Comparison of ENCODE assay signal across 30 cellular contexts in genomic region chr21:42735944-42736343, GRCh38.
DNase-seq lines count a peak whose midpoint lies in the region; ATAC-seq and TF ChIP-seq lines count a peak whose summit lies in the region.
"Had no signal": no experiment of that assay in that cellular context is flagged by ENCODE, and none has a peak within 500 bp of the region (broad histone marks: within the 10 kb centered on the region; RNA-seq: fewer than 3 reads in every experiment).

No MANE protein-coding gene starts in this region.

- H3K27ac ChIP-seq in CD4-positive, alpha-beta memory T cell (ENCODE audit: low read depth, low read length) = no peak overlapping the region
- H3K27ac ChIP-seq in endodermal cell (ENCODE audit: low read depth, low read length) = no peak overlapping the region
- H3K27ac ChIP-seq in osteoblast (ENCODE audit: low read depth, low read length) = no peak overlapping the region
- H3K27ac ChIP-seq: tibial nerve, WERI-Rb-1 had no signal

- intact Hi-C loops in CD4-positive, alpha-beta memory T cell (cut with micrococcal nuclease) = no loop called here

- TF ChIP-seq CTCF in endodermal cell (conservative IDR thresholded peaks at IDR 0.05) (no peak), osteoblast (IDR thresholded peaks at IDR 0.05; ENCODE audit: extremely low read depth, low read depth, low read length) (no peak)

- H4K20me1 ChIP-seq in osteoblast (ENCODE audit: insufficient read depth, low read length) = no peaks in the 10 kb centered on the region

- H3K4me3 Mint-ChIP-seq in CD4-positive, alpha-beta memory T cell = peak overlapping the region in 3 of 8 donors; percentile 5 to 58 (median 30)
- H3K4me3 Mint-ChIP-seq in endodermal cell = no peak overlapping the region
- H3K4me3 Mint-ChIP-seq: B cell; central memory CD8-positive, alpha-beta T cell; dendritic cell treated with granulocyte-macrophage colony-stimulating factor and Interleukin-4, amounts not matched to agents 40 ng/mL and 50 ng/mL, for 4 days; natural killer cell treated with Interleukin-12 subunit alpha and Interleukin-12 subunit beta and Interleukin-15 and Interleukin-18, amount 100 ng/mL, for 72 hours had no signal

- POLR2A ChIA-PET in CD4-positive, alpha-beta memory T cell (lab: Charles Lee; ENCODE audit: partially characterized antibody) = interaction anchor here (1.3 to 6.0 kb wide), 2 partner anchors 11 to 54 kb away, joined by 4 to 64 read pairs; no protein-coding TSS in a partner anchor

- H3K4me2 ChIP-seq in osteoblast (ENCODE audit: insufficient read depth, low read length) = no peak overlapping the region

- H3K4me3 ChIP-seq in CD4-positive, alpha-beta memory T cell (ENCODE audit: low read length in 2 of 2) = no peak overlapping the region
- H3K4me3 ChIP-seq in endodermal cell (ENCODE audit: low read length) = no peak overlapping the region
- H3K4me3 ChIP-seq in osteoblast (ENCODE audit: insufficient read depth, low read length) = no peak overlapping the region
- H3K4me3 ChIP-seq: esophagus muscularis mucosa, tibial nerve had no signal

- peak overlapping the region in 4 of 7 donors; percentile 10 to 87 (median 76) for H3K27ac Mint-ChIP-seq in CD4-positive, alpha-beta memory T cell
- no peak overlapping the region for H3K27ac Mint-ChIP-seq in endodermal cell
- H3K27ac Mint-ChIP-seq: B cell; natural killer cell treated with Interleukin-12 subunit alpha and Interleukin-12 subunit beta and Interleukin-15 and Interleukin-18, amount 100 ng/mL, for 72 hours had no signal

- no peaks in the 10 kb centered on the region for H3K27me3 ChIP-seq in CD4-positive, alpha-beta memory T cell (ENCODE audit: insufficient read depth, low read length)
- no peaks in the 10 kb centered on the region for H3K27me3 ChIP-seq in endodermal cell (ENCODE audit: control insufficient read depth, insufficient read depth, low read length, poor library complexity, severe bottlenecking)
- H3K27me3 ChIP-seq in osteoblast (ENCODE audit: insufficient read depth, low read length) = peaks cover 27% of the 10 kb centered on the region
- H3K27me3 ChIP-seq: esophagus muscularis mucosa, tibial nerve had no signal

- H3K9ac ChIP-seq in endodermal cell (ENCODE audit: extremely low read depth, low read length, poor library complexity, severe bottlenecking) = no peak overlapping the region

- ATAC-seq in HG02885 (IDR thresholded peaks at IDR 0.05; ENCODE audit: poor library complexity, unreplicated experiment) = no peak
- ATAC-seq: HCT116; left ventricle myocardium superior; natural killer cell treated with Interleukin-12 subunit alpha and Interleukin-12 subunit beta and Interleukin-15 and Interleukin-18, amount 100 ng/mL, for 72 hours had no signal

- peaks cover 43% of the 10 kb centered on the region for H3K4me1 ChIP-seq in CD4-positive, alpha-beta memory T cell (ENCODE audit: insufficient read depth, low read length)
- H3K4me1 ChIP-seq in endodermal cell (ENCODE audit: control insufficient read depth, insufficient read depth, low read length) = no peaks in the 10 kb centered on the region
- peaks cover 4% of the 10 kb centered on the region for H3K4me1 ChIP-seq in osteoblast (ENCODE audit: insufficient read depth, low read length)

- no peaks in the 10 kb centered on the region for H3K27me3 Mint-ChIP-seq in CD4-positive, alpha-beta memory T cell
- H3K27me3 Mint-ChIP-seq in endodermal cell (ENCODE audit: insufficient read depth) = no peaks in the 10 kb centered on the region
- H3K27me3 Mint-ChIP-seq: B cell; dendritic cell treated with granulocyte-macrophage colony-stimulating factor and Interleukin-4, amounts not matched to agents 40 ng/mL and 50 ng/mL, for 4 days had no signal

- WGBS in endodermal cell (ENCODE audit: insufficient coverage in 1 of 2, insufficient read length in 1 of 2), 2 experiments = 96 to 97% methylated on average over 3 to 10 of the region's 10 CpGs

- no peaks in the 10 kb centered on the region for H3K9me3 ChIP-seq in CD4-positive, alpha-beta memory T cell (ENCODE audit: control insufficient read depth in 1 of 2, low read length in 2 of 2)
- H3K9me3 ChIP-seq in endodermal cell (ENCODE audit: control insufficient read depth, low read length) = peaks cover 14% of the 10 kb centered on the region
- H3K9me3 ChIP-seq in osteoblast (ENCODE audit: low read depth, low read length) = no peaks in the 10 kb centered on the region
- H3K9me3 ChIP-seq: Caco-2, esophagus muscularis mucosa, tibial nerve had no signal

- CTCF ChIA-PET in CD4-positive, alpha-beta memory T cell (lab: Charles Lee; ENCODE audit: partially characterized antibody) = no interaction called here

- no peaks in the 10 kb centered on the region for H3K36me3 ChIP-seq in CD4-positive, alpha-beta memory T cell (ENCODE audit: insufficient read depth, low read length)
- H3K36me3 ChIP-seq in endodermal cell (ENCODE audit: control insufficient read depth, insufficient read depth, low read length) (peaks cover 75% of the 10 kb centered on the region), osteoblast (ENCODE audit: insufficient read depth, low read length) (no peaks in the 10 kb centered on the region)

- H3K79me2 ChIP-seq in osteoblast (ENCODE audit: insufficient read depth, low read length) = no peaks in the 10 kb centered on the region

- no peaks in the 10 kb centered on the region for H3K9me3 Mint-ChIP-seq in CD4-positive, alpha-beta memory T cell
- no peaks in the 10 kb centered on the region for H3K9me3 Mint-ChIP-seq in endodermal cell
- H3K9me3 Mint-ChIP-seq: central memory CD8-positive, alpha-beta T cell; dendritic cell treated with granulocyte-macrophage colony-stimulating factor and Interleukin-4, amounts not matched to agents 40 ng/mL and 50 ng/mL, for 4 days; natural killer cell treated with Interleukin-12 subunit alpha and Interleukin-12 subunit beta and Interleukin-15 and Interleukin-18, amount 100 ng/mL, for 72 hours had no signal

- DNase-seq in activated CD8-positive, alpha-beta memory T cell treated with anti-CD3 and anti-CD28 coated beads for 24 hours = peak; percentile 49
- no peak for DNase-seq in activated CD8-positive, alpha-beta memory T cell treated with anti-CD3 and anti-CD28 coated beads, Interleukin-2, amount 50 U/mL, for 48 hours
- no peak for DNase-seq in CD4-positive, alpha-beta memory T cell
- DNase-seq in endodermal cell = peak; percentile 10
- DNase-seq in osteoblast (ENCODE audit: insufficient read length, low spot score, missing footprints) = peak; percentile 45
- DNase-seq in iPS-NIHi7 (ENCODE audit: extremely low spot score) = no peak
- DNase-seq in SKM-1 (lab: John Stamatoyannopoulos, UW; ENCODE audit: unreplicated experiment) = no peak
- DNase-seq: Caco-2; DMS79; foreskin fibroblast; Kasumi-1; left ventricle myocardium superior; NCI-H1417 treated with DMSO at 0.1 percent for 48 hours; NCI-H2081; NCI-H345; NCI-H69; occipital lobe; SHP77; stimulated activated CD4-positive, alpha-beta T cell treated with anti-CD3 and anti-CD28 coated beads, Interleukin-15, amount 100 ng/mL, for 24 hours; stimulated activated CD4-positive, alpha-beta T cell treated with anti-CD3 and anti-CD28 coated beads, Interleukin-4, amount 100 ng/mL, for 4 hours; T-helper 9 cell; WERI-Rb-1 had no signal

- peaks cover 1 to 3% of the 10 kb centered on the region in 2 donors for H3K36me3 Mint-ChIP-seq in CD4-positive, alpha-beta memory T cell
- peaks cover 82% of the 10 kb centered on the region for H3K36me3 Mint-ChIP-seq in endodermal cell (ENCODE audit: low read depth)
- H3K36me3 Mint-ChIP-seq: natural killer cell treated with Interleukin-12 subunit alpha and Interleukin-12 subunit beta and Interleukin-15 and Interleukin-18, amount 100 ng/mL, for 72 hours had no signal

- H3K4me1 Mint-ChIP-seq in CD4-positive, alpha-beta memory T cell = peaks cover 22 to 58% (median 42%) of the 10 kb centered on the region in 4 donors
- peaks cover 15% of the 10 kb centered on the region for H3K4me1 Mint-ChIP-seq in endodermal cell

- H2AFZ ChIP-seq in osteoblast (ENCODE audit: low read length) = no peak overlapping the region

Comparison
In these comparisons a context has a peak if more than half of its experiments do, and no peak if none do; other contexts are left out.
1. DNase-seq: peak in activated CD8-positive, alpha-beta memory T cell treated with anti-CD3 and anti-CD28 coated beads for 24 hours (single experiment), endodermal cell (single experiment) and osteoblast (single experiment); none in activated CD8-positive, alpha-beta memory T cell treated with anti-CD3 and anti-CD28 coated beads, Interleukin-2, amount 50 U/mL, for 48 hours (single experiment), CD4-positive, alpha-beta memory T cell (0 of 5), iPS-NIHi7 (single experiment) and SKM-1 (single experiment).